In the genomic region with DNA sequence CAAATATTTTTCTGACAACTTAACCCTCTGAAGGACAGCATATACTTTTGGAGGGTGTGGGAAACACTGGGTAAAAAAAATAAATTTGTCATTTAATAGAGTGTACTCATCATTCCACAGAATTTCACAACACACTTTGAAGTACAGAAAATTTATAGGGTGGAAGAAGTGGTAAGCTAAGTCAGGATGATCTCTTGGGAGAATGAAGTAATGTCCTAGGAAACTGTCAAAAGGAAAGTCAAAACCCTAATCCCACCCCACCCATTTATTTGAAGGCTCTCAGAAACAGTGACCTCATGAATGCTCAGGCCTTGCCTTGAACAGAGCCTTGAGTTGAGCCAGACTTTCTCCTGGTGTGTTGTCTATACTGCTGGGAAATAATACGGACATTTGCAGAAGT, we compare ENCODE assay signal across 1 cellular context.
TF ChIP-seq lines count a peak whose summit lies in the region.

No MANE protein-coding gene starts in this region.

TF ChIP-seq in H1, 55 proteins besides CTCF, POLR2A, EP300 and RAD21:
- no peak for TF ChIP-seq GTF2F1 (IDR thresholded peaks at IDR 0.05; ENCODE audit: borderline replicate concordance, low read depth, low read length)
- no peak for TF ChIP-seq GABPA (IDR thresholded peaks at IDR 0.05; ENCODE audit: borderline replicate concordance, insufficient read depth, low read length)
- TF ChIP-seq CHD2 (IDR thresholded peaks at IDR 0.05; ENCODE audit: low read length) = no peak
- TF ChIP-seq EGR1 (IDR thresholded peaks at IDR 0.05; ENCODE audit: borderline replicate concordance, low read depth, low read length) = no peak
- no peak for TF ChIP-seq ASH2L (IDR thresholded peaks at IDR 0.05; ENCODE audit: low read length)
- TF ChIP-seq YY1 (IDR thresholded peaks at IDR 0.05; ENCODE audit: low read depth, low read length) = no peak
- TF ChIP-seq TAF7 (optimal IDR thresholded peaks at IDR 0.05; ENCODE audit: borderline replicate concordance, low read depth, low read length) = no peak
- TF ChIP-seq, protein P1, sequence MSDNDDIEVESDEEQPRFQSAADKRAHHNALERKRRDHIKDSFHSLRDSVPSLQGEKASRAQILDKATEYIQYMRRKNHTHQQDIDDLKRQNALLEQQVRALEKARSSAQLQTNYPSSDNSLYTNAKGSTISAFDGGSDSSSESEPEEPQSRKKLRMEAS (IDR thresholded peaks at IDR 0.05) = no peak
TF ChIP-seq in H1: peak in this region for 0.
